In genomic region chr15:88468721-88469120, GRCh38 we compare ENCODE assay signal across 8 cellular contexts. TPM values are rescaled to one million over a fixed set of nuclear protein-coding genes. Genes with fewer than 3 reads are reported as not detected.
DNase-seq lines count a peak whose midpoint lies in the region; ATAC-seq and TF ChIP-seq lines count a peak whose summit lies in the region.
"Not testable (repeated sequence)": the region's sequence is repeated elsewhere in the genome, so short reads cannot be mapped to it uniquely, and the experiment has no call there.

No MANE protein-coding gene starts in this region.

- not testable (repeated sequence) for TF ChIP-seq CTCF in heart right ventricle (IDR thresholded peaks at IDR 0.05); natural killer cell (IDR thresholded peaks at IDR 0.05); stomach (IDR thresholded peaks at IDR 0.05)

- H3K4me1 Mint-ChIP-seq in CD4-positive, CD25-positive, alpha-beta regulatory T cell = peaks cover 18 to 34% (median 22%) of the 10 kb centered on the region in 4 donors
- H3K4me1 Mint-ChIP-seq in activated T-cell treated with anti-CD3 and anti-CD28 coated beads, Interleukin-2, amount 50 U/mL, for 72 hours (ENCODE audit: low read depth) = peaks cover 34% of the 10 kb centered on the region
- H3K4me1 Mint-ChIP-seq in dendritic cell treated with granulocyte-macrophage colony-stimulating factor and Interleukin-4, amounts not matched to agents 40 ng/mL and 50 ng/mL, for 4 days (ENCODE audit: low read depth) = peaks cover 16% of the 10 kb centered on the region
- peaks cover 26 to 34% of the 10 kb centered on the region in 2 donors for H3K4me1 Mint-ChIP-seq in natural killer cell

- not testable (repeated sequence) for TF ChIP-seq EP300 in stomach (IDR thresholded peaks at IDR 0.05)

- not testable (repeated sequence) for H3K27ac ChIP-seq in CD4-positive, CD25-positive, alpha-beta regulatory T cell (ENCODE audit: insufficient read depth, low read length, poor library complexity, severe bottlenecking); HUES6 (ENCODE audit: low read depth, low read length); SJCRH30; heart right ventricle; stomach

- ATAC-seq in CD4-positive, CD25-positive, alpha-beta regulatory T cell (ENCODE audit: low read depth in 2 of 2); activated T-cell treated with anti-CD3 and anti-CD28 coated beads, Interleukin-2, amount 50 U/mL, for 72 hours (replicated peaks in 1 of 2); heart right ventricle; natural killer cell: not testable (repeated sequence)

- WGBS in heart right ventricle, 2 donors = 94 to 96% methylated on average over 10 of the region's 10 CpGs
- 92 to 97% (median 96%) methylated on average over 10 of the region's 10 CpGs for WGBS in stomach, 5 donors

- peak overlapping the region; percentile 97 for H3K4me3 ChIP-seq in CD4-positive, CD25-positive, alpha-beta regulatory T cell (ENCODE audit: low read depth, low read length)
- peak overlapping the region; percentile 93 for H3K4me3 ChIP-seq in HUES6 (ENCODE audit: low read depth, low read length)
- H3K4me3 ChIP-seq in SJCRH30 = peak overlapping the region; percentile 73
- H3K4me3 ChIP-seq in heart right ventricle = peak overlapping the region in 6 of 10 donors; percentile 76 to 94 (median 80)
- peak overlapping the region in 3 of 4 donors; percentile 90 to 95 (median 91) for H3K4me3 ChIP-seq in stomach

- peak overlapping the region; percentile 96 for H3K9ac ChIP-seq in HUES6 (ENCODE audit: low read length)

- H3K36me3 ChIP-seq in CD4-positive, CD25-positive, alpha-beta regulatory T cell (ENCODE audit: control insufficient read depth, insufficient read depth, low read length) = peaks cover 26% of the 10 kb centered on the region
- H3K36me3 ChIP-seq in HUES6 (ENCODE audit: control insufficient read depth, insufficient read depth, low read length) (peaks cover 38% of the 10 kb centered on the region), SJCRH30 (peaks cover 18% of the 10 kb centered on the region), heart right ventricle (peaks cover 0 to 63% (median 16%) of the 10 kb centered on the region in 9 donors), stomach (peaks cover 20 to 47% (median 43%) of the 10 kb centered on the region in 4 donors)

- not testable (repeated sequence) for TF ChIP-seq POLR2A in stomach (IDR thresholded peaks at IDR 0.05)

- not testable (repeated sequence) for H3K9me3 Mint-ChIP-seq in CD4-positive, CD25-positive, alpha-beta regulatory T cell; activated T-cell treated with anti-CD3 and anti-CD28 coated beads, Interleukin-2, amount 50 U/mL, for 72 hours; dendritic cell treated with granulocyte-macrophage colony-stimulating factor and Interleukin-4, amounts not matched to agents 40 ng/mL and 50 ng/mL, for 4 days; natural killer cell

- DNase-seq in CD4-positive, CD25-positive, alpha-beta regulatory T cell; SJCRH30; activated T-cell treated with anti-CD3 and anti-CD28 coated beads, Interleukin-2, amount 50 U/mL, for 72 hours; heart right ventricle; natural killer cell; stomach: not testable (repeated sequence)

- H3K27me3 Mint-ChIP-seq in CD4-positive, CD25-positive, alpha-beta regulatory T cell; activated T-cell treated with anti-CD3 and anti-CD28 coated beads, Interleukin-2, amount 50 U/mL, for 72 hours (ENCODE audit: low read depth); dendritic cell treated with granulocyte-macrophage colony-stimulating factor and Interleukin-4, amounts not matched to agents 40 ng/mL and 50 ng/mL, for 4 days; natural killer cell (ENCODE audit: low read depth in 2 of 2): not testable (repeated sequence)

- not testable (repeated sequence) for H3K9me3 ChIP-seq in CD4-positive, CD25-positive, alpha-beta regulatory T cell (ENCODE audit: control insufficient read depth in 2 of 2, low read length in 2 of 2); HUES6 (ENCODE audit: control insufficient read depth, insufficient read depth, low read depth, low read length); SJCRH30 (replicated peaks); heart right ventricle; stomach

- H3K36me3 Mint-ChIP-seq in CD4-positive, CD25-positive, alpha-beta regulatory T cell = peaks cover 17% of the 10 kb centered on the region
- H3K36me3 Mint-ChIP-seq in activated T-cell treated with anti-CD3 and anti-CD28 coated beads, Interleukin-2, amount 50 U/mL, for 72 hours (ENCODE audit: insufficient read depth in 2 of 2) = peaks cover 6 to 12% of the 10 kb centered on the region in 2 donors
- peaks cover 33% of the 10 kb centered on the region for H3K36me3 Mint-ChIP-seq in dendritic cell treated with granulocyte-macrophage colony-stimulating factor and Interleukin-4, amounts not matched to agents 40 ng/mL and 50 ng/mL, for 4 days (ENCODE audit: low read depth)
- H3K36me3 Mint-ChIP-seq in natural killer cell = not testable (repeated sequence)

- not testable (repeated sequence) for H3K27me3 ChIP-seq in CD4-positive, CD25-positive, alpha-beta regulatory T cell (ENCODE audit: control insufficient read depth, insufficient read depth, low read length); HUES6 (ENCODE audit: control insufficient read depth, insufficient read depth, low read length); SJCRH30; heart right ventricle; stomach

- peak overlapping the region in 1 of 4 donors; percentile 97 for H3K4me3 Mint-ChIP-seq in CD4-positive, CD25-positive, alpha-beta regulatory T cell
- H3K4me3 Mint-ChIP-seq in activated T-cell treated with anti-CD3 and anti-CD28 coated beads, Interleukin-2, amount 50 U/mL, for 72 hours = peak overlapping the region; percentile 83 to 98
- H3K4me3 Mint-ChIP-seq in dendritic cell treated with granulocyte-macrophage colony-stimulating factor and Interleukin-4, amounts not matched to agents 40 ng/mL and 50 ng/mL, for 4 days = not testable (repeated sequence)
- H3K4me3 Mint-ChIP-seq in natural killer cell = peak overlapping the region; percentile 91

- peaks cover 17% of the 10 kb centered on the region for H3K4me1 ChIP-seq in CD4-positive, CD25-positive, alpha-beta regulatory T cell (ENCODE audit: control insufficient read depth, insufficient read depth, low read length, poor library complexity, severe bottlenecking)
- not testable (repeated sequence) for H3K4me1 ChIP-seq in HUES6 (ENCODE audit: control insufficient read depth, insufficient read depth, low read length); SJCRH30
- peaks cover 5 to 49% (median 27%) of the 10 kb centered on the region in 9 donors for H3K4me1 ChIP-seq in heart right ventricle
- H3K4me1 ChIP-seq in stomach = peaks cover 16 to 55% (median 35%) of the 10 kb centered on the region in 4 donors

- intact Hi-C loops in dendritic cell treated with granulocyte-macrophage colony-stimulating factor and Interleukin-4, amounts not matched to agents 40 ng/mL and 50 ng/mL, for 4 days (cut with micrococcal nuclease) = loop anchor here (5.0 kb wide), 1 partner anchor 154 kb away; the partner anchor contains the start of gene AEN
- intact Hi-C loops in heart right ventricle (cut with DNase I); natural killer cell (cut with micrococcal nuclease); stomach (cut with DNase I; ENCODE audit: low total_unique reads): not testable (repeated sequence)

- peak overlapping the region in 1 of 3 donors; percentile 97 for H3K27ac Mint-ChIP-seq in CD4-positive, CD25-positive, alpha-beta regulatory T cell
- H3K27ac Mint-ChIP-seq in activated T-cell treated with anti-CD3 and anti-CD28 coated beads, Interleukin-2, amount 50 U/mL, for 72 hours = peak overlapping the region; percentile 99
- peak overlapping the region; percentile 95 for H3K27ac Mint-ChIP-seq in dendritic cell treated with granulocyte-macrophage colony-stimulating factor and Interleukin-4, amounts not matched to agents 40 ng/mL and 50 ng/mL, for 4 days
- peak overlapping the region in 1 of 2 donors; percentile 92 for H3K27ac Mint-ChIP-seq in natural killer cell

RNA-seq across cellular contexts. Expression of gene MRPS11, which starts 1.2 kb away (rescaled TPM):
- total RNA-seq in CD4-positive, CD25-positive, alpha-beta regulatory T cell = 21.8 TPM
- 10 to 100 TPM; 48.6 to 64.2 (median 60.5) TPM for polyA plus RNA-seq in CD4-positive, CD25-positive, alpha-beta regulatory T cell
- total RNA-seq in SJCRH30 (2014; rRNA removed; shearing (Covaris generic)) = 63.9 and 65.9 TPM in 2 replicates
- total RNA-seq in activated T-cell treated with anti-CD3 and anti-CD28 coated beads, Interleukin-2, amount 50 U/mL, for 72 hours = 10 to 100 TPM; 66.6 to 66.9 TPM
- total RNA-seq in heart right ventricle = 10 to 100 TPM; 53.3 to 72.6 (median 64.7) TPM
- 10 to 100 TPM; 47.5 to 95.0 TPM for polyA plus RNA-seq in heart right ventricle
- total RNA-seq in natural killer cell = 10 to 100 TPM; 17.0 to 27.6 (median 22.4) TPM
- 10 to 100 TPM; 14.3 to 85.5 (median 31.0) TPM for total RNA-seq in stomach
- polyA plus RNA-seq in stomach = 10 to 100 TPM; 43.1 to 59.3 (median 44.6) TPM

RNA-seq across cellular contexts. Expression of gene MRPL46, which starts 1.5 kb away (rescaled TPM):
- total RNA-seq in CD4-positive, CD25-positive, alpha-beta regulatory T cell = 11.8 TPM
- polyA plus RNA-seq in CD4-positive, CD25-positive, alpha-beta regulatory T cell = 10 to 100 TPM; 49.9 to 72.9 (median 67.2) TPM
- 32.1 and 34.1 TPM in 2 replicates for total RNA-seq in SJCRH30 (2014; rRNA removed; shearing (Covaris generic))
- 10 to 100 TPM; 35.8 to 36.7 TPM for total RNA-seq in activated T-cell treated with anti-CD3 and anti-CD28 coated beads, Interleukin-2, amount 50 U/mL, for 72 hours
- 100 to 1,000 TPM in 2 of 10 donors, 10 to 100 TPM in 8; 63.4 to 108 (median 81.5) TPM for total RNA-seq in heart right ventricle
- polyA plus RNA-seq in heart right ventricle = 10 to 100 TPM; 36.4 to 79.8 TPM
- 10 to 100 TPM in 2 of 3 donors, 1 to 10 TPM in 1; 9.8 to 11.0 (median 10.2) TPM for total RNA-seq in natural killer cell
- total RNA-seq in stomach = 10 to 100 TPM; 18.4 to 61.2 (median 19.9) TPM
- polyA plus RNA-seq in stomach = 10 to 100 TPM; 36.7 to 41.2 (median 40.6) TPM
